In the genomic region with DNA sequence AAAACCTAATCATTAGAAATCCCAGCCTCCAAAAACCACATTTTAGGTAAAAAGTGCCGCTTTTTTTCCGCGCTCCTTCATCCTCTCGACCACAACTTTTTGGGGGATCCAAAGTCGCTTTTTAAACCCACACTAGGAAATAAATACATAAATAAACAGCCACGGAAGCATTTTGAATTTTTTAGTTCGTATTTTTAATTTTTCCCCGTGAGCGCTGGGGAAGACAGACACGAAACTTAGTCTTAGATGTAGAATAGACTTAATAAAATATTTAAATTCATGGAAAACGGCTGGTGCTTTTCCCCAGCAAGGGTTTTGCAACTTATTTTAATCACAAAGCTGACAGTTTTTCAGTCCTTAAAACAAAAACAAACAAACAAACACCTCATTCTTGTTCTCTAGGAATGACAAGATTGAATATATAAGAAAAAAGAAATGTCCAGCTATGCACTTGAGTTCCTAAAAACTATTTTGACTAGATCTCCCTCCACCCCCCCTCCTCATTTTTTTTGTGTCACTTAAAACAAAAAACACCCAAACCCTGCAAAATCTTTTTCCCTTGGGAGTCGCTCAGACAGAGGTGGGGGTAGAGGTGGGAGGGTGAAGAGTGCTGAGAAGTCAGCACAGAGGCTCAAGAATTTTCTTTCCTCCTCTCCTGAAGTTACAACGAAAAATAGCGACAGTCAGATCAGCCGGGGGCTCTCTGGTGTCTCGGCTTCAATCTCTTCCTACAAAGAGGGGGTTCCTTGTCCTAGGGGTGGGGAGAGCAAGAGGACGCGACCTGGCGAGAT, we compare ENCODE assay signal across 8 cellular contexts. TPM values are rescaled to one million over a fixed set of nuclear protein-coding genes. Genes with fewer than 3 reads are reported as not detected.
A peak's percentile ranks its signal among the peaks of the same experiment; 100 is the strongest.
DNase-seq lines count a peak whose midpoint lies in the region; ATAC-seq and TF ChIP-seq lines count a peak whose summit lies in the region.

No MANE protein-coding gene starts in this region.

- peaks cover 69% of the 10 kb centered on the region for H3K27me3 ChIP-seq in H7 (ENCODE audit: control insufficient read depth, insufficient read depth, low read length)
- H3K27me3 ChIP-seq in gastroesophageal sphincter = peaks cover 91% of the 10 kb centered on the region
- no peaks in the 10 kb centered on the region for H3K27me3 ChIP-seq in skeletal muscle satellite cell (ENCODE audit: control insufficient read depth, insufficient read depth, low read length)

- H3K9me3 ChIP-seq in SK-N-MC (ENCODE audit: low read depth, low read length) (no peaks in the 10 kb centered on the region), gastroesophageal sphincter (no peaks in the 10 kb centered on the region), skeletal muscle satellite cell (replicated peaks; ENCODE audit: low read length) (no peaks in the 10 kb centered on the region)

- ATAC-seq in gastroesophageal sphincter (no peak), GM19452 (IDR thresholded peaks at IDR 0.05; ENCODE audit: unreplicated experiment) (no peak), HG03565 (IDR thresholded peaks at IDR 0.05; ENCODE audit: unreplicated experiment) (no peak)

- 16 to 19% methylated on average over 12 to 14 of the region's 19 CpGs for WGBS in gastroesophageal sphincter (ENCODE audit: low coverage in 1 of 2), 2 donors

- H3K4me1 ChIP-seq in gastroesophageal sphincter = peaks cover 2 to 51% (median 21%) of the 10 kb centered on the region in 3 donors
- peaks cover 40% of the 10 kb centered on the region for H3K4me1 ChIP-seq in skeletal muscle satellite cell (ENCODE audit: control insufficient read depth, insufficient read depth, low read length)

- no peak for TF ChIP-seq POLR2A in gastroesophageal sphincter (IDR thresholded peaks at IDR 0.05)

- no peak overlapping the region for H3K27ac ChIP-seq in SK-N-MC
- H3K27ac ChIP-seq in gastroesophageal sphincter = peak overlapping the region in 1 of 4 donors; percentile 30

- peak overlapping the region; percentile 99 for H3K4me2 ChIP-seq in skeletal muscle satellite cell (ENCODE audit: low read length)

- H3K4me3 ChIP-seq in H7 (ENCODE audit: insufficient read depth, low read depth, low read length) = peak overlapping the region; percentile 70
- peak overlapping the region; percentile 87 for H3K4me3 ChIP-seq in SK-N-MC
- peak overlapping the region; percentile 40 to 61 for H3K4me3 ChIP-seq in gastroesophageal sphincter
- peak overlapping the region; percentile 99 for H3K4me3 ChIP-seq in skeletal muscle satellite cell (ENCODE audit: low read length)

- no peak for TF ChIP-seq CTCF in gastroesophageal sphincter (IDR thresholded peaks at IDR 0.05)

- peak overlapping the region; percentile 69 for H3K9ac ChIP-seq in SK-N-MC (ENCODE audit: insufficient read length)
- H3K9ac ChIP-seq in skeletal muscle satellite cell (ENCODE audit: low read depth, low read length) = peak overlapping the region; percentile 97

- in situ Hi-C loops in G401 (cut with HindIII; ENCODE audit: low sequenced_read_pairs) = no loop called here

- H3K36me3 ChIP-seq in H7 (replicated peaks; ENCODE audit: control insufficient read depth, insufficient read depth, low read length) (no peaks in the 10 kb centered on the region), SK-N-MC (ENCODE audit: insufficient read depth, low read length) (no peaks in the 10 kb centered on the region), gastroesophageal sphincter (no peaks in the 10 kb centered on the region), skeletal muscle satellite cell (ENCODE audit: insufficient read depth, low read length) (peaks cover 6% of the 10 kb centered on the region)

- no peak for TF ChIP-seq EP300 in gastroesophageal sphincter (IDR thresholded peaks at IDR 0.05)

- DNase-seq in H7 (no peak), SK-N-MC (ENCODE audit: low read depth, low spot score) (no peak), G401 (ENCODE audit: low spot score) (no peak), NCI-H345 treated with DMSO at 0.1 percent for 48 hours (lab: John Stamatoyannopoulos, UW; ENCODE audit: unreplicated experiment) (no peak)

RNA-seq across cellular contexts. Expression of a gene that starts 43.4 kb away (rescaled TPM):
- 9.2 and 13.3 TPM in 2 replicates for total RNA-seq in H7 (2014; rRNA removed; shearing (Covaris generic))
- 10 to 100 TPM in 1 of 4 donors, 1 to 10 TPM in 3; 3.6 to 13.1 (median 7.6) TPM for total RNA-seq in gastroesophageal sphincter
- total RNA-seq in skeletal muscle satellite cell (2012; rRNA removed) = 8.6 and 11.1 TPM in 2 replicates
- total RNA-seq in G401 (2014; rRNA removed; shearing (Covaris generic)) = 10.9 and 24.7 TPM in 2 replicates
